In genomic region chrX:53550756-53551463, GRCh38 we compare ENCODE assay signal across 2 cellular contexts.
TF ChIP-seq lines count a peak whose summit lies in the region.

No MANE protein-coding gene starts in this region.

TF ChIP-seq in HCT116, 20 proteins besides CTCF, POLR2A, EP300 and RAD21:
- no peak for TF ChIP-seq CEBPB (IDR thresholded peaks at IDR 0.05; ENCODE audit: low read depth)
- no peak for TF ChIP-seq EGR1 (IDR thresholded peaks at IDR 0.05; ENCODE audit: low read depth)
- TF ChIP-seq EZH2phosphoT487 (IDR thresholded peaks at IDR 0.05; ENCODE audit: borderline replicate concordance), result no peak
- no peak for TF ChIP-seq SIN3A (IDR thresholded peaks at IDR 0.05; ENCODE audit: low read depth)
- no peak for TF ChIP-seq FOSL1 (IDR thresholded peaks at IDR 0.05; ENCODE audit: low read depth)
- TF ChIP-seq TCF7L2 (IDR thresholded peaks at IDR 0.05; ENCODE audit: borderline replicate concordance, extremely low read depth, insufficient read depth, insufficient read length), result no peak
- TF ChIP-seq, protein P1, sequence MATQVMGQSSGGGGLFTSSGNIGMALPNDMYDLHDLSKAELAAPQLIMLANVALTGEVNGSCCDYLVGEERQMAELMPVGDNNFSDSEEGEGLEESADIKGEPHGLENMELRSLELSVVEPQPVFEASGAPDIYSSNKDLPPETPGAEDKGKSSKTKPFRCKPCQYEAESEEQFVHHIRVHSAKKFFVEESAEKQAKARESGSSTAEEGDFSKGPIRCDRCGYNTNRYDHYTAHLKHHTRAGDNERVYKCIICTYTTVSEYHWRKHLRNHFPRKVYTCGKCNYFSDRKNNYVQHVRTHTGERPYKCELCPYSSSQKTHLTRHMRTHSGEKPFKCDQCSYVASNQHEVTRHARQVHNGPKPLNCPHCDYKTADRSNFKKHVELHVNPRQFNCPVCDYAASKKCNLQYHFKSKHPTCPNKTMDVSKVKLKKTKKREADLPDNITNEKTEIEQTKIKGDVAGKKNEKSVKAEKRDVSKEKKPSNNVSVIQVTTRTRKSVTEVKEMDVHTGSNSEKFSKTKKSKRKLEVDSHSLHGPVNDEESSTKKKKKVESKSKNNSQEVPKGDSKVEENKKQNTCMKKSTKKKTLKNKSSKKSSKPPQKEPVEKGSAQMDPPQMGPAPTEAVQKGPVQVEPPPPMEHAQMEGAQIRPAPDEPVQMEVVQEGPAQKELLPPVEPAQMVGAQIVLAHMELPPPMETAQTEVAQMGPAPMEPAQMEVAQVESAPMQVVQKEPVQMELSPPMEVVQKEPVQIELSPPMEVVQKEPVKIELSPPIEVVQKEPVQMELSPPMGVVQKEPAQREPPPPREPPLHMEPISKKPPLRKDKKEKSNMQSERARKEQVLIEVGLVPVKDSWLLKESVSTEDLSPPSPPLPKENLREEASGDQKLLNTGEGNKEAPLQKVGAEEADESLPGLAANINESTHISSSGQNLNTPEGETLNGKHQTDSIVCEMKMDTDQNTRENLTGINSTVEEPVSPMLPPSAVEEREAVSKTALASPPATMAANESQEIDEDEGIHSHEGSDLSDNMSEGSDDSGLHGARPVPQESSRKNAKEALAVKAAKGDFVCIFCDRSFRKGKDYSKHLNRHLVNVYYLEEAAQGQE (IDR thresholded peaks at IDR 0.05; ENCODE audit: low read depth), result no peak
- TF ChIP-seq, protein P2, sequence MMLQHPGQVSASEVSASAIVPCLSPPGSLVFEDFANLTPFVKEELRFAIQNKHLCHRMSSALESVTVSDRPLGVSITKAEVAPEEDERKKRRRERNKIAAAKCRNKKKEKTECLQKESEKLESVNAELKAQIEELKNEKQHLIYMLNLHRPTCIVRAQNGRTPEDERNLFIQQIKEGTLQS (IDR thresholded peaks at IDR 0.05), result no peak
- TF ChIP-seq ZNF274 (IDR thresholded peaks at IDR 0.05; ENCODE audit: low read depth, low read length), result no peak

TF ChIP-seq in GM12878, 131 proteins besides CTCF, POLR2A, EP300 and RAD21:
- TF ChIP-seq HDAC2 (IDR thresholded peaks at IDR 0.05), result no peak
- TF ChIP-seq RCOR1 (conservative IDR thresholded peaks at IDR 0.05; ENCODE audit: low read depth, low read length), result no peak
- no peak for TF ChIP-seq MTA2 (IDR thresholded peaks at IDR 0.05; ENCODE audit: low read depth)
